ENCODE assay signal across 8 cellular contexts in the genomic region with DNA sequence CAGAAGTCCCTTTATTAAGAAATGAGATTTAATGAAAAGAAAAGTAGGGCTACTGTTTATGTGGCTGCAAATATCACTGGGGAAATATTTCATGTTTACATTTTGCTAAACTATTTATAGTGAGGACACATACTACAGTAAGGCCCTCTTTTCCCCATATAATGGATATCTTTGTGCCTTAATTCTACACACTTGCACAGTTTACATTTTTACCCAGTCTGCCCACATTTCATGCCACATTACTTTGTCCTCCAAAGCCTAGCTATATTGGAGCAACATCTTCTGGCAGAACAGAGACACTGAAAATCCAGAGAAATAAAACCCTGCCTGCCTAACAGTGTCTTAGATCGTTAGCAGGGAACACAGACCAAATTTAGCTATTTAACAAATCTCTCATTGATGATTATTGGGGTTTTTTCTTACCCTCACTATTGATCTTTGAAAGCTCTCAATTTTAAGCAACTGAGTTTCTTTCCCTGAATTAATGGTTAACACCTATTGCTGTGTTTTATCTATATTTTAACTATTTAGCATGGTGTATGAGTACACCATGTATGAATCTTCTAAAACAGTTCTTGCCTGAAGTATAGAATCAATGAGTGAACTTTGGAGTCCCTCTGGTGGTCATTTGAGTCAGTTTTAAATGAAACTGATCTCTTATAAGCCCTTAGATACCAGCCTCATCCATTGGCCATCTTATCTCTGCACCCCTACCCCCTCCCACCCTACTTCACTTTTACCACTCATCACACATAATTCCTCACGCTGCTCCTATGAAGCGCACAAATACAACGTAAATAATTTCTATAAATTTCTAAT.
DNase-seq lines count a peak whose midpoint lies in the region; ATAC-seq, FAIRE-seq and TF ChIP-seq lines count a peak whose summit lies in the region.

No MANE protein-coding gene starts in this region.

- no peak overlapping the region for H3K4me3 ChIP-seq in heart left ventricle
- no peak overlapping the region for H3K4me3 ChIP-seq in right cardiac atrium (ENCODE audit: low read length)
- H3K4me3 ChIP-seq in H1 (ENCODE audit: extremely low read depth in 1 of 4, insufficient read depth in 2 of 4, low read depth in 3 of 4, low read length in 4 of 4), result no peak overlapping the region
- no peak overlapping the region for H3K4me3 ChIP-seq in osteoblast (ENCODE audit: insufficient read depth, low read length)

- H2BK12ac ChIP-seq in H1 (ENCODE audit: low read depth, low read length), result no peak overlapping the region

- no peak overlapping the region for H3K14ac ChIP-seq in H1 (ENCODE audit: insufficient read length)

- no peak overlapping the region for H2BK20ac ChIP-seq in H1 (ENCODE audit: low read length)

- no peak overlapping the region for H3K18ac ChIP-seq in H1 (ENCODE audit: extremely low read depth, low read length)

- WGBS in heart left ventricle, 4 donors, result 51 to 64% (median 55%) methylated on average over 4 of the region's 4 CpGs
- 45% methylated on average over 4 of the region's 4 CpGs for WGBS in right cardiac atrium
- 48 to 89% methylated on average over 3 to 4 of the region's 4 CpGs for WGBS in H1 (ENCODE audit: extremely low coverage in 1 of 2, insufficient coverage in 1 of 2, insufficient read length in 1 of 2, insufficient replicate concordance in 2 of 2, low coverage in 1 of 2, low lambda C conversion rate in 2 of 2, missing lambda C conversion rate in 1 of 2), 2 experiments

- no peaks in the 10 kb centered on the region for H3K79me1 ChIP-seq in H1 (ENCODE audit: low read depth, low read length)

- POLR2A ChIA-PET in H1 (lab: Charles Lee; ENCODE audit: partially characterized antibody), result no interaction called here

- no peak overlapping the region for H4K91ac ChIP-seq in H1 (replicated peaks; ENCODE audit: insufficient read length, low read length)

- ATAC-seq in heart left ventricle (no peak), right cardiac atrium (no peak), HG02840 (IDR thresholded peaks at IDR 0.05; ENCODE audit: low FRiP score, unreplicated experiment) (peak; percentile 54)

- no peak overlapping the region for H3K27ac ChIP-seq in heart left ventricle
- H3K27ac ChIP-seq in right cardiac atrium (ENCODE audit: low read length), result no peak overlapping the region
- H3K27ac ChIP-seq in H1 (ENCODE audit: low read depth, low read length), result no peak overlapping the region
- H3K27ac ChIP-seq in osteoblast (ENCODE audit: low read depth, low read length), result no peak overlapping the region

- TF ChIP-seq RAD21 in H1 (IDR thresholded peaks at IDR 0.05 in 1 of 2, conservative IDR thresholded peaks at IDR 0.05 in 1 of 2; ENCODE audit: low read depth in 2 of 2, low read length in 2 of 2), result peak; percentile 78 to 79

- intact Hi-C loops in heart left ventricle (cut with DNase I) (loop anchor here in 1 of 10 donors (10.0 kb wide), 1 partner anchor 174 kb away; no protein-coding TSS in a partner anchor), right cardiac atrium (cut with DNase I) (no loop called here)

- H4K8ac ChIP-seq in H1 (ENCODE audit: extremely low read depth, insufficient read depth, low read length), result no peak overlapping the region

- H3K4me1 ChIP-seq in heart left ventricle (no peaks in the 10 kb centered on the region), right cardiac atrium (ENCODE audit: control insufficient read depth, insufficient read depth, low read length) (no peaks in the 10 kb centered on the region), H1 (replicated peaks in 1 of 4; ENCODE audit: control insufficient read depth in 3 of 4, insufficient read depth in 4 of 4, low read length in 3 of 4) (no peaks in the 10 kb centered on the region), osteoblast (ENCODE audit: insufficient read depth, low read length) (no peaks in the 10 kb centered on the region)

- no peak overlapping the region for H3K56ac ChIP-seq in H1 (replicated peaks; ENCODE audit: insufficient read length, low read depth, low read length)

- peak; percentile 72 for FAIRE-seq in H1 (lab: Jason Lieb, UNC)

- peaks cover 0 to 6% (median 0%) of the 10 kb centered on the region in 9 donors for H3K27me3 ChIP-seq in heart left ventricle
- no peaks in the 10 kb centered on the region for H3K27me3 ChIP-seq in right cardiac atrium (ENCODE audit: control insufficient read depth, insufficient read depth)
- no peaks in the 10 kb centered on the region for H3K27me3 ChIP-seq in H1 (replicated peaks in 1 of 4; ENCODE audit: control insufficient read depth in 3 of 4, extremely low read depth in 1 of 4, insufficient read depth in 3 of 4, low read length in 3 of 4)
- peaks cover 2% of the 10 kb centered on the region for H3K27me3 ChIP-seq in osteoblast (ENCODE audit: insufficient read depth, low read length)

- H3K79me2 ChIP-seq in H1 (ENCODE audit: control insufficient read depth in 1 of 2, insufficient read depth in 2 of 2, low read length in 2 of 2) (no peaks in the 10 kb centered on the region), osteoblast (ENCODE audit: insufficient read depth, low read length) (no peaks in the 10 kb centered on the region)

- H2BK120ac ChIP-seq in H1 (replicated peaks; ENCODE audit: low read depth, low read length), result no peak overlapping the region

- no peak overlapping the region for H2BK5ac ChIP-seq in H1 (ENCODE audit: low read depth, low read length)

- H3K9me3 ChIP-seq in heart left ventricle (no peaks in the 10 kb centered on the region), right cardiac atrium (ENCODE audit: control insufficient read depth, low read length) (no peaks in the 10 kb centered on the region), H1 (ENCODE audit: insufficient read depth in 2 of 2, low read depth in 1 of 2, low read length in 1 of 2) (no peaks in the 10 kb centered on the region), osteoblast (ENCODE audit: low read depth, low read length) (no peaks in the 10 kb centered on the region)

- no peak overlapping the region for H4K5ac ChIP-seq in H1 (ENCODE audit: insufficient read length, low read depth, low read length)

- no peak overlapping the region for H3K9ac ChIP-seq in H1 (replicated peaks in 1 of 4; ENCODE audit: extremely low read depth in 1 of 4, low read depth in 3 of 4, low read length in 3 of 4)

- H2AK5ac ChIP-seq in H1 (ENCODE audit: low read depth, low read length), result no peak overlapping the region

- CTCF ChIA-PET in H1 (lab: Charles Lee; ENCODE audit: partially characterized antibody), result interaction anchor here (0.6 to 4.2 kb wide), 24 partner anchors 9 to 1303 kb away, joined by 3 to 25 read pairs (median 4); no protein-coding TSS in a partner anchor

- H3K23me2 ChIP-seq in H1 (ENCODE audit: low read depth, low read length), result no peaks in the 10 kb centered on the region

- H3K4me2 ChIP-seq in H1 (ENCODE audit: insufficient read depth in 1 of 2, low read depth in 2 of 2, low read length in 2 of 2) (no peak overlapping the region), osteoblast (ENCODE audit: insufficient read depth, low read length) (no peak overlapping the region)

- H2BK15ac ChIP-seq in H1 (ENCODE audit: low read length), result no peak overlapping the region

- H4K20me1 ChIP-seq in H1 (replicated peaks in 1 of 2; ENCODE audit: control insufficient read depth in 1 of 2, insufficient read depth in 2 of 2, low read length in 2 of 2), result no peaks in the 10 kb centered on the region
- no peaks in the 10 kb centered on the region for H4K20me1 ChIP-seq in osteoblast (ENCODE audit: insufficient read depth, low read length)

- H3K36me3 ChIP-seq in heart left ventricle (no peaks in the 10 kb centered on the region), H1 (ENCODE audit: control insufficient read depth in 2 of 4, insufficient read depth in 4 of 4, low read length in 3 of 4) (no peaks in the 10 kb centered on the region), osteoblast (ENCODE audit: insufficient read depth, low read length) (no peaks in the 10 kb centered on the region)

- peak in 8 of 12 donors; percentile 5 to 42 (median 26) for TF ChIP-seq CTCF in heart left ventricle (IDR thresholded peaks at IDR 0.05)
- peak in 2 of 3 experiments; percentile 38 to 44; a peak in 2 of 4 replicates for TF ChIP-seq CTCF in H1 (IDR thresholded peaks at IDR 0.05; ENCODE audit: control extremely low read depth in 1 of 3, insufficient read depth in 1 of 3, low read depth in 1 of 3, low read length in 3 of 3)
- peak; percentile 55 for TF ChIP-seq CTCF in osteoblast (IDR thresholded peaks at IDR 0.05; ENCODE audit: extremely low read depth, low read depth, low read length)

- no peak for TF ChIP-seq EP300 in H1 (IDR thresholded peaks at IDR 0.05; ENCODE audit: borderline replicate concordance in 1 of 2, low read depth in 2 of 2, low read length in 2 of 2)

- no peak overlapping the region for H3K4ac ChIP-seq in H1 (replicated peaks; ENCODE audit: insufficient read length, low read depth, low read length)

- H2AFZ ChIP-seq in H1 (ENCODE audit: low read length) (no peak overlapping the region; the same call in 1 of the 2 replicates), osteoblast (ENCODE audit: low read length) (no peak overlapping the region)

- H3K23ac ChIP-seq in H1 (ENCODE audit: insufficient read length), result no peak overlapping the region

- DNase-seq in heart left ventricle (no peak), right cardiac atrium (no peak), NCI-H460 (ENCODE audit: extremely low read depth, low read depth) (peak; percentile 12), H1 (ENCODE audit: low read depth in 1 of 2, low spot score in 2 of 2) (no peak), osteoblast (ENCODE audit: insufficient read length, low spot score, missing footprints) (no peak), HuH-7 (ENCODE audit: low spot score) (no peak)
- DNase-seq in stimulated activated naive CD4-positive, alpha-beta T cell (lab: John Stamatoyannopoulos, UW), result no peak

- no peak for TF ChIP-seq POLR2A in heart left ventricle (IDR thresholded peaks at IDR 0.05)
- TF ChIP-seq POLR2A in H1 (IDR thresholded peaks at IDR 0.05; ENCODE audit: control extremely low read depth in 1 of 2, low read depth in 2 of 2, low read length in 2 of 2), result no peak

TF ChIP-seq in H1, 55 proteins besides CTCF, POLR2A, EP300 and RAD21:
- TF ChIP-seq RFX5 (IDR thresholded peaks at IDR 0.05; ENCODE audit: borderline replicate concordance, low read depth, low read length), result no peak
TF ChIP-seq in H1: peak in this region for 0.
